ENCODE assay signal across 8 cellular contexts in genomic region chr14:103546651-103547454, GRCh38. TPM values are rescaled to one million over a fixed set of nuclear protein-coding genes. Genes with fewer than 3 reads are reported as not detected.
A peak's percentile ranks its signal among the peaks of the same experiment; 100 is the strongest.
DNase-seq lines count a peak whose midpoint lies in the region; ATAC-seq and TF ChIP-seq lines count a peak whose summit lies in the region.

No MANE protein-coding gene starts in this region.

- H3K27ac ChIP-seq in AG04450 (ENCODE audit: low read depth, low read length), result no peak overlapping the region
- H3K27ac ChIP-seq in coronary artery, result no peak overlapping the region
- H3K27ac ChIP-seq in mesendoderm (ENCODE audit: low read depth, low read length), result no peak overlapping the region

- H2BK120ac ChIP-seq in mesendoderm (ENCODE audit: low read depth, low read length), result no peak overlapping the region

- no peak overlapping the region for H3K18ac ChIP-seq in mesendoderm (ENCODE audit: low read length)

- H2AK5ac ChIP-seq in mesendoderm (ENCODE audit: low read length), result no peak overlapping the region

- H3K9me3 ChIP-seq in AG04450 (ENCODE audit: control insufficient read depth, insufficient read depth, low read length), result no peaks in the 10 kb centered on the region; the same call in 1 of the 2 replicates

- TF ChIP-seq CTCF in AG04450 (IDR thresholded peaks at IDR 0.05; ENCODE audit: low read depth, low read length) (peak; percentile 85), GM20000 (IDR thresholded peaks at IDR 0.05; ENCODE audit: extremely low read depth, missing control alignments) (peak; percentile 91), coronary artery (IDR thresholded peaks at IDR 0.05) (peak; percentile 59)

- H3K23ac ChIP-seq in mesendoderm (ENCODE audit: low read length), result no peak overlapping the region

- H3K4me2 ChIP-seq in mesendoderm (ENCODE audit: low read length), result no peak overlapping the region

- H3K4me3 ChIP-seq in AG04450 (ENCODE audit: low read depth, low read length), result no peak overlapping the region
- no peak overlapping the region for H3K4me3 ChIP-seq in coronary artery
- no peak overlapping the region for H3K4me3 ChIP-seq in mesendoderm (ENCODE audit: low read length)

- no peaks in the 10 kb centered on the region for H3K36me3 ChIP-seq in mesendoderm (ENCODE audit: control insufficient read depth, insufficient read depth, low read length)

- no peak overlapping the region for H3K56ac ChIP-seq in mesendoderm (ENCODE audit: low read length)

- H3K4me1 ChIP-seq in mesendoderm (ENCODE audit: control insufficient read depth, low read depth, low read length), result peaks cover 7% of the 10 kb centered on the region

- no CpG with 5 or more reads among the region's 21 CpGs for WGBS in mesendoderm (ENCODE audit: extremely low coverage, insufficient coverage, low lambda C conversion rate)

- DNase-seq in AG04450 (ENCODE audit: low read depth, low spot score) (no peak), GM20000 (ENCODE audit: low spot score) (peak; percentile 94), NCI-H345 (lab: John Stamatoyannopoulos, UW) (peak; percentile 62), coronary artery (ENCODE audit: low spot score) (no peak), mesendoderm (peak; percentile 70)
- DNase-seq in activated CD4-positive, alpha-beta T cell treated with anti-CD3 and anti-CD28 coated beads, Interleukin-2, amount 50 U/mL, for 48 hours, result peak; percentile 77 to 80
- peak; percentile 49 to 62 for DNase-seq in stimulated activated CD8-positive, alpha-beta memory T cell treated with anti-CD3 and anti-CD28 coated beads, Interleukin-4, amount 100 ng/mL, for 1 hour (ENCODE audit: low read depth in 2 of 2, low spot score in 1 of 2)

- H3K27me3 ChIP-seq in AG04450 (ENCODE audit: control insufficient read depth, insufficient read depth, low read length), result no peaks in the 10 kb centered on the region
- no peaks in the 10 kb centered on the region for H3K27me3 ChIP-seq in mesendoderm (ENCODE audit: insufficient read depth, low read length, poor library complexity)

- no peak overlapping the region for H2BK15ac ChIP-seq in mesendoderm (replicated peaks; ENCODE audit: low read depth)

- H4K8ac ChIP-seq in mesendoderm (ENCODE audit: low read depth, low read length), result no peak overlapping the region

- no peak for ATAC-seq in GM21447 (IDR thresholded peaks at IDR 0.05; ENCODE audit: unreplicated experiment)

- no peaks in the 10 kb centered on the region for H3K79me2 ChIP-seq in mesendoderm (ENCODE audit: control insufficient read depth, insufficient read depth, low read length)

- CTCF ChIA-PET in AG04450 (lab: Charles Lee), result interaction anchor here (0.5 to 3.4 kb wide), 15 partner anchors 8 to 54 kb away, joined by 3 to 22 read pairs (median 4); no protein-coding TSS in a partner anchor

- H2BK5ac ChIP-seq in mesendoderm (ENCODE audit: low read length), result no peak overlapping the region

- H3K79me1 ChIP-seq in mesendoderm (ENCODE audit: low read length), result no peaks in the 10 kb centered on the region

- no peak overlapping the region for H3K9ac ChIP-seq in mesendoderm (ENCODE audit: low read length)

- POLR2A ChIA-PET in AG04450 (lab: Yijun Ruan, JAX), result interaction anchor here (0.6 to 1.6 kb wide), 3 partner anchors 26 to 34 kb away, joined by 5 read pairs; no protein-coding TSS in a partner anchor

- no peak overlapping the region for H4K5ac ChIP-seq in mesendoderm (ENCODE audit: low read length)

- no peak overlapping the region for H3K4ac ChIP-seq in mesendoderm (ENCODE audit: low read depth, low read length)

RNA-seq across cellular contexts. Expression of gene BAG5, which starts 15.6 kb away (rescaled TPM):
- polyA plus RNA-seq in AG04450 (2011; rRNA removed), result 10.5 and 12.5 TPM in 2 replicates
- 12.7 and 15.0 TPM in 2 replicates for polyA minus RNA-seq in AG04450 (2011; rRNA and poly(A)+ RNA removed)
- polyA plus RNA-seq in mesendoderm (2013, experiment 1 of 2), result 22.9 TPM
- 21.8 TPM for polyA plus RNA-seq in mesendoderm (2013, experiment 2 of 2)

RNA-seq across cellular contexts. Expression of gene COA8, which starts 15.9 kb away (rescaled TPM):
- 25.8 and 29.8 TPM in 2 replicates for polyA plus RNA-seq in AG04450 (2011; rRNA removed)
- polyA minus RNA-seq in AG04450 (2011; rRNA and poly(A)+ RNA removed), result 5.7 and 6.3 TPM in 2 replicates
- 27.1 TPM for polyA plus RNA-seq in mesendoderm (2013, experiment 1 of 2)
- polyA plus RNA-seq in mesendoderm (2013, experiment 2 of 2), result 28.2 TPM

RNA-seq across cellular contexts. Expression of gene TRMT61A, which starts 17.9 kb away (rescaled TPM):
- polyA plus RNA-seq in AG04450 (2011; rRNA removed), result 4.4 and 6.1 TPM in 2 replicates
- polyA minus RNA-seq in AG04450 (2011; rRNA and poly(A)+ RNA removed), result 2.7 and 3.7 TPM in 2 replicates
- 9.6 TPM for polyA plus RNA-seq in mesendoderm (2013, experiment 1 of 2)
- polyA plus RNA-seq in mesendoderm (2013, experiment 2 of 2), result 9.5 TPM

RNA-seq across cellular contexts. Expression of gene CKB, which starts 24.2 kb away (rescaled TPM):
- polyA plus RNA-seq in AG04450 (2011; rRNA removed), result 11.7 and 12.9 TPM in 2 replicates
- 7.0 and 8.3 TPM in 2 replicates for polyA minus RNA-seq in AG04450 (2011; rRNA and poly(A)+ RNA removed)
- 162 TPM for polyA plus RNA-seq in mesendoderm (2013, experiment 1 of 2)
- 164 TPM for polyA plus RNA-seq in mesendoderm (2013, experiment 2 of 2)

Comparison
In these comparisons a context has a peak if more than half of its experiments do, and no peak if none do; other contexts are left out.
1. DNase-seq: peak in GM20000 (single experiment), NCI-H345 (single experiment), activated CD4-positive, alpha-beta T cell treated with anti-CD3 and anti-CD28 coated beads, Interleukin-2, amount 50 U/mL, for 48 hours (2 of 2), mesendoderm (single experiment) and stimulated activated CD8-positive, alpha-beta memory T cell treated with anti-CD3 and anti-CD28 coated beads, Interleukin-4, amount 100 ng/mL, for 1 hour (2 of 2); none in AG04450 (single experiment) and coronary artery (single experiment).
2. Peak in every context shown above with its lines, with median percentiles within 50 percentile points of each other: CTCF ChIP-seq.